In the genomic region with DNA sequence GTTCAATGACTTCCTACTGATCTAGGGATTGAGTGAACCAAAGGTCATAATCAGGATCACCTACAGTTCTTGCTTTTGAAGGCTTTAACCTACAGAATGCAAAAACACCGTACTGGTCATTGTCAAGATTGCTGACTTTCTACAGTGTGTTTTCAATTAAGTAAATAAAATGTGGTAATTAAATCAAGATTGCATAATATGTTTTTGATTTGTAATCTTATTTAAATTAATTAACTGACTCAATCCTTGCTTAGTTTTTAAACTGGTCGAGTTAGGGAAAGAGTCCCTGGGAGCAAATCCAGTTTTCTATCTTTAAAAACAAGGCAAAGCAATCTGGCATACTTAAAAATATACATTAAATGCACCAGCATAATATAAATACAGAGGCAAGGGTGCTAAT, we compare ENCODE assay signal across 32 cellular contexts.
"Had no signal": no experiment of that assay in that cellular context is flagged by ENCODE, and none has a peak within 500 bp of the region (broad histone marks: within the 10 kb centered on the region; RNA-seq: fewer than 3 reads in every experiment).

No MANE protein-coding gene starts in this region.

- DNase-seq: activated B cell treated with CpG ODN at 0.5 μM for 24 hours; activated CD4-positive, alpha-beta T cell treated with anti-CD3 and anti-CD28 coated beads for 48 hours; activated CD4-positive, alpha-beta T cell treated with anti-CD3 and anti-CD28 coated beads, Interleukin-2, amount 50 U/mL, for 1 hour; activated CD4-positive, alpha-beta T cell treated with anti-CD3 and anti-CD28 coated beads, Interleukin-2, amount 50 U/mL, for 48 hours; activated CD8-positive, alpha-beta memory T cell treated with anti-CD3 and anti-CD28 coated beads for 24 hours; activated CD8-positive, alpha-beta T cell treated with anti-CD3 and anti-CD28 coated beads for 36 hours; activated effector memory CD4-positive, alpha-beta T cell treated with Interleukin-2 at 50 U/mL for 16 hours; activated gamma-delta T cell treated with Interleukin-2 at 50 U/mL for 16 hours; activated naive CD4-positive, alpha-beta T cell treated with Interleukin-2 at 50 U/mL for 16 hours; activated naive CD8-positive, alpha-beta T cell treated with anti-CD3 and anti-CD28 coated beads for 36 hours; activated naive CD8-positive, alpha-beta T cell treated with anti-CD3 and anti-CD28 coated beads, Interleukin-2, amount 50 U/mL, for 24 hours; activated T-cell treated with anti-CD3 and anti-CD28 coated beads, Interleukin-2, amount 50 U/mL, for 4 hours; adrenal gland; amygdala; aorta; body of pancreas; caudate nucleus; cortex of kidney; dermis blood vessel endothelial cell; effector CD4-positive, alpha-beta T cell; effector memory CD8-positive, alpha-beta T cell; foreskin fibroblast; head of caudate nucleus; T-helper 1 cell; T-helper 17 cell; T1000; WERI-Rb-1 had no signal

- ATAC-seq: activated CD4-positive, CD25-positive, alpha-beta regulatory T cell treated with anti-CD3 and anti-CD28 coated beads, Interleukin-2, amount 50 U/mL, for 24 hours; activated CD8-positive, alpha-beta T cell treated with anti-CD3 and anti-CD28 coated beads for 36 hours; activated naive CD8-positive, alpha-beta T cell treated with anti-CD3 and anti-CD28 coated beads, Interleukin-2, amount 50 U/mL, for 24 hours; activated T-cell treated with anti-CD3 and anti-CD28 coated beads, Interleukin-2, amount 50 U/mL, for 4 hours; activated T-helper 17 cell treated with anti-CD3 and anti-CD28 coated beads, Interleukin-2, amount 50 U/mL, for 72 hours; body of pancreas; effector memory CD8-positive, alpha-beta T cell; esophagus mucosa; T-helper 17 cell had no signal

- H3K36me3 Mint-ChIP-seq: activated naive CD4-positive, alpha-beta T cell treated with anti-CD3 and anti-CD28 coated beads, Interleukin-2, amount 50 U/mL, for 24 hours; activated naive CD8-positive, alpha-beta T cell treated with anti-CD3 and anti-CD28 coated beads for 36 hours had no signal

- H3K9me3 Mint-ChIP-seq: activated B cell treated with CpG ODN at 0.5 μM for 24 hours; activated CD8-positive, alpha-beta T cell treated with anti-CD3 and anti-CD28 coated beads for 36 hours; activated naive CD4-positive, alpha-beta T cell treated with anti-CD3 and anti-CD28 coated beads, Interleukin-2, amount 50 U/mL, for 24 hours; activated naive CD8-positive, alpha-beta T cell treated with anti-CD3 and anti-CD28 coated beads, Interleukin-2, amount 50 U/mL, for 24 hours; activated T-cell treated with anti-CD3 and anti-CD28 coated beads, Interleukin-2, amount 50 U/mL, for 4 hours; activated T-helper 17 cell treated with anti-CD3 and anti-CD28 coated beads, Interleukin-2, amount 50 U/mL, for 72 hours; T-helper 2 cell treated with Interferon-gamma antibody and Interleukin-4, amounts not matched to agents 5 μg/mL and 100 μg/mL, for 36 hours had no signal

- H3K27ac Mint-ChIP-seq: activated B cell treated with CpG ODN at 0.5 μM for 24 hours; activated CD8-positive, alpha-beta T cell treated with anti-CD3 and anti-CD28 coated beads for 36 hours; activated naive CD4-positive, alpha-beta T cell treated with anti-CD3 and anti-CD28 coated beads, Interleukin-2, amount 50 U/mL, for 24 hours; activated naive CD8-positive, alpha-beta T cell treated with anti-CD3 and anti-CD28 coated beads for 36 hours; activated naive CD8-positive, alpha-beta T cell treated with anti-CD3 and anti-CD28 coated beads, Interleukin-2, amount 50 U/mL, for 24 hours; activated T-helper 17 cell treated with anti-CD3 and anti-CD28 coated beads, Interleukin-2, amount 50 U/mL, for 72 hours; effector memory CD8-positive, alpha-beta T cell; T-helper 17 cell; T-helper 2 cell treated with Interferon-gamma antibody and Interleukin-4, amounts not matched to agents 5 μg/mL and 100 μg/mL, for 36 hours had no signal

- H3K4me1 Mint-ChIP-seq: activated B cell treated with CpG ODN at 0.5 μM for 24 hours; activated naive CD4-positive, alpha-beta T cell treated with anti-CD3 and anti-CD28 coated beads, Interleukin-2, amount 50 U/mL, for 24 hours; activated naive CD8-positive, alpha-beta T cell treated with anti-CD3 and anti-CD28 coated beads for 36 hours; activated naive CD8-positive, alpha-beta T cell treated with anti-CD3 and anti-CD28 coated beads, Interleukin-2, amount 50 U/mL, for 24 hours; activated T-helper 17 cell treated with anti-CD3 and anti-CD28 coated beads, Interleukin-2, amount 50 U/mL, for 72 hours; T-helper 17 cell had no signal

- H3K4me3 Mint-ChIP-seq: activated B cell treated with CpG ODN at 0.5 μM for 24 hours; activated CD8-positive, alpha-beta T cell treated with anti-CD3 and anti-CD28 coated beads for 36 hours; activated naive CD4-positive, alpha-beta T cell treated with anti-CD3 and anti-CD28 coated beads, Interleukin-2, amount 50 U/mL, for 24 hours; activated naive CD8-positive, alpha-beta T cell treated with anti-CD3 and anti-CD28 coated beads for 36 hours; activated naive CD8-positive, alpha-beta T cell treated with anti-CD3 and anti-CD28 coated beads, Interleukin-2, amount 50 U/mL, for 24 hours; activated T-cell treated with anti-CD3 and anti-CD28 coated beads, Interleukin-2, amount 50 U/mL, for 4 hours; activated T-helper 17 cell treated with anti-CD3 and anti-CD28 coated beads, Interleukin-2, amount 50 U/mL, for 72 hours; effector memory CD8-positive, alpha-beta T cell; T-helper 17 cell; T-helper 2 cell treated with Interferon-gamma antibody and Interleukin-4, amounts not matched to agents 5 μg/mL and 100 μg/mL, for 36 hours had no signal

- H3K27me3 ChIP-seq: adrenal gland, body of pancreas had no signal

- H3K36me3 ChIP-seq: adrenal gland, WERI-Rb-1 had no signal

- H3K27me3 Mint-ChIP-seq: activated B cell treated with CpG ODN at 0.5 μM for 24 hours; activated CD8-positive, alpha-beta T cell treated with anti-CD3 and anti-CD28 coated beads for 36 hours; activated naive CD8-positive, alpha-beta T cell treated with anti-CD3 and anti-CD28 coated beads, Interleukin-2, amount 50 U/mL, for 24 hours; effector memory CD8-positive, alpha-beta T cell; T-helper 17 cell had no signal

- H3K27ac ChIP-seq: adrenal gland, body of pancreas, WERI-Rb-1 had no signal

- H3K4me3 ChIP-seq: adrenal gland, body of pancreas had no signal

- H3K9me3 ChIP-seq: adrenal gland, body of pancreas had no signal
